Comparison of ENCODE assay signal across 23 cellular contexts in the genomic region with DNA sequence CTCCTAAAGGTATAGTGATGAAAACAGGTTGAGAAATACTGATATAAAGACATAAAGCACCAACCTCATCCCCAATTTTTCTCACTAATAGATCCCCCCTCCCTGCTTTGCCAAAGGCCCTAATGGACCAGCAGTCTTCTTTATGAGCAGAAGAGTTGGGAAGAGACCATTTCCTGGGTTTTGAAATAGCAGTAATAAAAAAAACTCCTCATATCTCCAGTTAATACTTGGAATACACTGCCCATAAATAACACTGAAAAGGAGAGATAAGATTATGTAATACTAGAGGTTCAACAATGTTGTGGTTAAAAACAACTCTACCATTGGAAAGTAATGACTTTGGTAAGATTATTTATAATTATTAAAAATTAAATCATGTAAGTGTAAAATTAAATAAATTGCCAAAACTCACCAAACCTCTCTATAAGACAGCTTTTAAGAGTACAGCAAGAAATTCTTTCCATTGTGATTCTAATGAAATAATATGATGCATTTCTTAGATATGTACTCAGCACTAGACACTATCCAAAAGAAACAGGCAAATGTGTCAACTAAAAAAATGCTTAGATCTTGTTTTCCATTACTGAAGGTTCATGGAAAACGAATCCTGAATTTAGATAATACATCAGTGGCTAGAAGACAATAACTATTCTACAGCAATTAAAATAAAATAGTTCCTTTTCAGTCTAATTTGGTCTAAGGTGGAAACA.
"Had no signal": no experiment of that assay in that cellular context is flagged by ENCODE, and none has a peak within 500 bp of the region (broad histone marks: within the 10 kb centered on the region; RNA-seq: fewer than 3 reads in every experiment).

No MANE protein-coding gene starts in this region.

- H3K4me1 Mint-ChIP-seq: activated naive CD8-positive, alpha-beta T cell treated with anti-CD3 and anti-CD28 coated beads, Interleukin-2, amount 10 ng/mL, durations not matched to agents 7 days and 5 days; immature natural killer cell; naive thymus-derived CD4-positive, alpha-beta T cell; T-helper 17 cell had no signal

- H3K9me3 ChIP-seq: left lung, ovary, right atrium auricular region, thyroid gland, upper lobe of right lung had no signal

- H3K4me3 ChIP-seq: hepatocyte, left lung, lung, neural progenitor cell, ovary, psoas muscle, right atrium auricular region, thyroid gland, upper lobe of right lung had no signal

- H3K4me3 Mint-ChIP-seq: activated CD4-positive, alpha-beta memory T cell treated with anti-CD3 and anti-CD28 coated beads for 36 hours; activated naive CD4-positive, alpha-beta T cell treated with anti-CD3 and anti-CD28 coated beads for 36 hours; activated naive CD8-positive, alpha-beta T cell treated with anti-CD3 and anti-CD28 coated beads, Interleukin-2, amount 10 ng/mL, durations not matched to agents 7 days and 5 days; immature natural killer cell; naive thymus-derived CD4-positive, alpha-beta T cell; neural progenitor cell; T-helper 17 cell had no signal

- H3K36me3 Mint-ChIP-seq: activated naive CD8-positive, alpha-beta T cell treated with anti-CD3 and anti-CD28 coated beads, Interleukin-2, amount 10 ng/mL, durations not matched to agents 7 days and 5 days had no signal

- H3K9me3 Mint-ChIP-seq: activated CD4-positive, alpha-beta memory T cell treated with anti-CD3 and anti-CD28 coated beads for 36 hours; activated naive CD4-positive, alpha-beta T cell treated with anti-CD3 and anti-CD28 coated beads for 36 hours; activated naive CD8-positive, alpha-beta T cell treated with anti-CD3 and anti-CD28 coated beads, Interleukin-2, amount 10 ng/mL, durations not matched to agents 7 days and 5 days; immature natural killer cell; naive thymus-derived CD4-positive, alpha-beta T cell had no signal

- H3K27me3 Mint-ChIP-seq: activated CD4-positive, alpha-beta memory T cell treated with anti-CD3 and anti-CD28 coated beads for 36 hours; activated naive CD8-positive, alpha-beta T cell treated with anti-CD3 and anti-CD28 coated beads, Interleukin-2, amount 10 ng/mL, durations not matched to agents 7 days and 5 days; naive thymus-derived CD4-positive, alpha-beta T cell; T-helper 17 cell had no signal

- DNase-seq: activated CD4-positive, alpha-beta memory T cell treated with anti-CD3 and anti-CD28 coated beads for 36 hours; activated CD4-positive, alpha-beta T cell treated with anti-CD3 and anti-CD28 coated beads for 4 hours; activated CD4-positive, CD25-positive, alpha-beta regulatory T cell; activated naive CD4-positive, alpha-beta T cell treated with anti-CD3 and anti-CD28 coated beads for 36 hours; activated naive CD8-positive, alpha-beta T cell treated with anti-CD3 and anti-CD28 coated beads, Interleukin-2, amount 10 ng/mL, durations not matched to agents 7 days and 5 days; activated T-cell treated with anti-CD3 and anti-CD28 coated beads, Interleukin-2, amount 50 U/mL, for 48 hours; foreskin melanocyte; glutamatergic neuron; immature natural killer cell; kidney glomerular epithelial cell; left lung; naive thymus-derived CD4-positive, alpha-beta T cell; ovary; psoas muscle; stimulated activated CD4-positive, alpha-beta T cell treated with anti-CD3 and anti-CD28 coated beads, Interleukin-4, amount 100 ng/mL, for 24 hours; stimulated activated naive CD4-positive, alpha-beta T cell treated with Interleukin-2 at 50 U/mL for 16 hours; T-helper 17 cell; thyroid gland; upper lobe of right lung had no signal

- H3K36me3 ChIP-seq: ovary had no signal

- H3K27me3 ChIP-seq: hepatocyte, left lung, neural progenitor cell, ovary, right atrium auricular region, thyroid gland, upper lobe of right lung had no signal

- H3K27ac Mint-ChIP-seq: activated CD4-positive, alpha-beta memory T cell treated with anti-CD3 and anti-CD28 coated beads for 36 hours; activated naive CD4-positive, alpha-beta T cell treated with anti-CD3 and anti-CD28 coated beads for 36 hours; activated naive CD8-positive, alpha-beta T cell treated with anti-CD3 and anti-CD28 coated beads, Interleukin-2, amount 10 ng/mL, durations not matched to agents 7 days and 5 days; immature natural killer cell; neural progenitor cell; T-helper 17 cell had no signal

- H3K4me1 ChIP-seq: left lung, neural progenitor cell, psoas muscle, right atrium auricular region, upper lobe of right lung had no signal

- H3K27ac ChIP-seq: hepatocyte, left lung, neural progenitor cell, ovary, psoas muscle, right atrium auricular region, thyroid gland, upper lobe of right lung had no signal

- H3K9ac ChIP-seq: neural progenitor cell had no signal

- ATAC-seq: left lung; naive thymus-derived CD4-positive, alpha-beta T cell; psoas muscle; T-helper 17 cell; upper lobe of right lung had no signal
